Comparison of ENCODE assay signal across 10 cellular contexts in genomic region chr3:64684715-64685261, GRCh38. TPM values are rescaled to one million over a fixed set of nuclear protein-coding genes. Genes with fewer than 3 reads are reported as not detected.
DNase-seq lines count a peak whose midpoint lies in the region; ATAC-seq and TF ChIP-seq lines count a peak whose summit lies in the region.
"Had no signal": no experiment of that assay in that cellular context is flagged by ENCODE, and none has a peak within 500 bp of the region (broad histone marks: within the 10 kb centered on the region; RNA-seq: fewer than 3 reads in every experiment).

No MANE protein-coding gene starts in this region.

- peak overlapping the region; percentile 59 for H3K4me3 ChIP-seq in SJCRH30
- peak overlapping the region; percentile 55 to 69 (median 63) for H3K4me3 ChIP-seq in fibroblast of lung (replicated peaks in 1 of 4; ENCODE audit: control extremely low read depth in 1 of 4, insufficient read depth in 1 of 4, low read depth in 3 of 4, low read length in 4 of 4)
- peak overlapping the region; percentile 15 for H3K4me3 ChIP-seq in mucosa of descending colon
- H3K4me3 ChIP-seq in upper lobe of right lung = peak overlapping the region; percentile 74
- H3K4me3 ChIP-seq: K562 had no signal

- ATAC-seq in mucosa of descending colon = no peak
- ATAC-seq in upper lobe of right lung = peak; percentile 9
- no peak for ATAC-seq in GM21786 (IDR thresholded peaks at IDR 0.05; ENCODE audit: unreplicated experiment)
- ATAC-seq: activated CD4-positive, alpha-beta T cell treated with anti-CD3 and anti-CD28 coated beads for 36 hours had no signal

- H3K36me3 ChIP-seq in SJCRH30 (no peaks in the 10 kb centered on the region), fibroblast of lung (ENCODE audit: control insufficient read depth, insufficient read depth, low read length) (no peaks in the 10 kb centered on the region), mucosa of descending colon (ENCODE audit: low read depth) (no peaks in the 10 kb centered on the region), upper lobe of right lung (peaks cover 3% of the 10 kb centered on the region)

- H3K27ac ChIP-seq in SJCRH30 (no peak overlapping the region), fibroblast of lung (ENCODE audit: insufficient read depth, low read length) (peak overlapping the region; percentile 81), upper lobe of right lung (peak overlapping the region; percentile 95)

- H3K9me3 ChIP-seq in SJCRH30 (replicated peaks) = no peaks in the 10 kb centered on the region
- H3K9me3 ChIP-seq in fibroblast of lung (ENCODE audit: control insufficient read depth, insufficient read depth, low read depth, low read length) = no peaks in the 10 kb centered on the region
- H3K9me3 ChIP-seq in mucosa of descending colon = no peaks in the 10 kb centered on the region
- no peaks in the 10 kb centered on the region for H3K9me3 ChIP-seq in upper lobe of right lung

- H2AFZ ChIP-seq in fibroblast of lung (ENCODE audit: low read length) = peak overlapping the region; percentile 92

- TF ChIP-seq CTCF in fibroblast of lung (conservative IDR thresholded peaks at IDR 0.05 in 1 of 2, IDR thresholded peaks at IDR 0.05 in 1 of 2; ENCODE audit: low read depth in 1 of 2, low read length in 2 of 2) = no peak
- TF ChIP-seq CTCF in mucosa of descending colon (IDR thresholded peaks at IDR 0.05) = no peak
- no peak for TF ChIP-seq CTCF in upper lobe of right lung (IDR thresholded peaks at IDR 0.05)

- H3K9ac ChIP-seq in fibroblast of lung (ENCODE audit: insufficient read depth, low read length) = peak overlapping the region; percentile 72

- no peaks in the 10 kb centered on the region for H3K27me3 ChIP-seq in SJCRH30
- no peaks in the 10 kb centered on the region for H3K27me3 ChIP-seq in fibroblast of lung (ENCODE audit: control insufficient read depth, insufficient read depth, low read length)
- H3K27me3 ChIP-seq in upper lobe of right lung = no peaks in the 10 kb centered on the region

- intact Hi-C loops in mucosa of descending colon (cut with DNase I, micrococcal nuclease) = no loop called here
- intact Hi-C loops in upper lobe of right lung (cut with DNase I) = no loop called here

- no peaks in the 10 kb centered on the region for H4K20me1 ChIP-seq in fibroblast of lung (ENCODE audit: control insufficient read depth, extremely low read depth, insufficient read depth, low read length)

- H3K79me2 ChIP-seq in fibroblast of lung (ENCODE audit: control insufficient read depth, insufficient read depth, low read length) = no peaks in the 10 kb centered on the region

- peak; percentile 2 to 7 for DNase-seq in SJCRH30
- peak; percentile 21 to 81 for DNase-seq in fibroblast of lung (ENCODE audit: low read depth in 2 of 2)
- peak; percentile 38 to 51 (median 44) for DNase-seq in mucosa of descending colon
- DNase-seq in upper lobe of right lung = peak; percentile 76
- no peak for DNase-seq in RKO (ENCODE audit: low spot score)
- DNase-seq in NCI-H526 (lab: John Stamatoyannopoulos, UW) = no peak
- no peak for DNase-seq in GM19240 (ENCODE audit: insufficient read length, low spot score)
- DNase-seq: activated CD4-positive, alpha-beta T cell treated with anti-CD3 and anti-CD28 coated beads for 36 hours had no signal

- peak overlapping the region; percentile 98 for H3K4me2 ChIP-seq in fibroblast of lung (ENCODE audit: extremely low read depth, insufficient read depth, low read length)

- H3K4me1 ChIP-seq in SJCRH30 (0 out of 2 replicates have a peak, but pooled peaks cover 3% of the 10 kb centered on the region), fibroblast of lung (ENCODE audit: control insufficient read depth, extremely low read depth, insufficient read depth, low read length) (no peaks in the 10 kb centered on the region), mucosa of descending colon (ENCODE audit: low read depth) (peaks cover 8% of the 10 kb centered on the region), upper lobe of right lung (peaks cover 6% of the 10 kb centered on the region)

RNA-seq across cellular contexts. Expression of gene ADAMTS9, which starts 3.0 kb away (rescaled TPM):
- 6.7 and 6.9 TPM in 2 replicates for total RNA-seq in SJCRH30 (2014; rRNA removed; shearing (Covaris generic))
- total RNA-seq in fibroblast of lung (1.8 and 2.1 TPM in 2 replicates), mucosa of descending colon (10 to 100 TPM in 2 of 3 donors, 1 to 10 TPM in 1; 7.4 to 20.5 (median 20.1) TPM), upper lobe of right lung (30.1 TPM)
- polyA plus RNA-seq in fibroblast of lung = 0.69 and 0.82 TPM in 2 replicates
- polyA plus RNA-seq in fibroblast of lung (2012) = 0.64 and 0.67 TPM in 2 replicates
- 1.1 and 2.0 TPM in 2 replicates for polyA minus RNA-seq in fibroblast of lung (ENCODE audit: low replicate concordance)
- total RNA-seq: activated CD4-positive, alpha-beta T cell treated with anti-CD3 and anti-CD28 coated beads for 36 hours had no signal

Comparison
In these comparisons a context has a peak if more than half of its experiments do, and no peak if none do; other contexts are left out.
1. DNase-seq: peak in SJCRH30 (2 of 2), fibroblast of lung (2 of 2), mucosa of descending colon (3 of 3) and upper lobe of right lung (single experiment); none in RKO (single experiment), NCI-H526 (0 of 2) and GM19240 (single experiment).
2. H3K4me3 ChIP-seq: peak in every context shown above with its lines; median percentile 74 in upper lobe of right lung; 63 in fibroblast of lung; 59 in SJCRH30; 15 in mucosa of descending colon.